In genomic region chr19:55339225-55340143, GRCh38 we compare ENCODE assay signal across 8 cellular contexts. TPM values are rescaled to one million over a fixed set of nuclear protein-coding genes. Genes with fewer than 3 reads are reported as not detected.
DNase-seq lines count a peak whose midpoint lies in the region; ATAC-seq, FAIRE-seq and TF ChIP-seq lines count a peak whose summit lies in the region.

Gene KMT5C, plus strand, starts transcription at chr19:55339876. Its CDS starts 2,061 bp downstream, at chr19:55341937.

- H3K9ac ChIP-seq in HepG2 (ENCODE audit: insufficient read depth, low read depth, low read length) = peak within 1 kb of the TSS; percentile 95

- ATAC-seq in GM19397 (IDR thresholded peaks at IDR 0.05; ENCODE audit: unreplicated experiment) (peak; percentile 84), HG03571 (IDR thresholded peaks at IDR 0.05; ENCODE audit: unreplicated experiment) (peak; percentile 78), HepG2 (peak; percentile 91)

- H3K4me3 ChIP-seq in HepG2 (replicated peaks in 1 of 3; ENCODE audit: insufficient read depth in 1 of 3, low read depth in 2 of 3, low read length in 3 of 3) = peak within 1 kb of the TSS; percentile 82 to 99 (median 91)

- BruUV-seq in HepG2 (replicated peaks; lab: Mats Ljungman, UMichigan) = no TSS peak

- peaks cover 3% of the 10 kb centered on the region; the same call in 1 of the 2 replicates for H4K20me1 ChIP-seq in HepG2 (ENCODE audit: insufficient read depth, low read length)

- peak; percentile 59 for TF ChIP-seq CTCF in HepG2 (CRISPR knock-in tag; IDR thresholded peaks at IDR 0.05)

- TF ChIP-seq EP300 in HepG2 (IDR thresholded peaks at IDR 0.05; ENCODE audit: low read depth in 2 of 2, low read length in 2 of 2) (no peak), HepG2 (CRISPR knock-in tag; IDR thresholded peaks at IDR 0.05; ENCODE audit: borderline replicate concordance) (no peak)

- peak; percentile 19; the same call in 1 of the 2 replicates for TF ChIP-seq RAD21 in HepG2 (CRISPR knock-in tag; IDR thresholded peaks at IDR 0.05)

- peak within 1 kb of the TSS; percentile 20 for H2AFZ ChIP-seq in HepG2 (ENCODE audit: low read length)

- FAIRE-seq in HepG2 (lab: Jason Lieb, UNC) = peak; percentile 100

- peak; percentile 100 for DNase-seq in CD1c-positive myeloid dendritic cell (ENCODE audit: extremely low spot score)
- DNase-seq in NCI-H82 (lab: John Stamatoyannopoulos, UW) = peak; percentile 100
- peak; percentile 100 for DNase-seq in activated CD4-positive, alpha-beta T cell treated with anti-CD3 and anti-CD28 coated beads, Interleukin-2, amount 50 U/mL, for 48 hours
- peak; percentile 100 for DNase-seq in dermis blood vessel endothelial cell
- peak; percentile 100 for DNase-seq in HepG2 (ENCODE audit: low spot score)
- DNase-seq in stimulated activated CD4-positive, alpha-beta T cell treated with anti-CD3 and anti-CD28 coated beads, Interleukin-4, amount 100 ng/mL, for 1 hour = peak; percentile 100

- peaks cover 5% of the 10 kb centered on the region for H3K79me2 ChIP-seq in HepG2 (ENCODE audit: insufficient read depth, low read length)

- H3K27ac ChIP-seq in HepG2 (ENCODE audit: extremely low read length, insufficient read depth, low read length) = peak within 1 kb of the TSS; percentile 86

- peak; percentile 56 to 75 for TF ChIP-seq POLR2A in HepG2 (IDR thresholded peaks at IDR 0.05; ENCODE audit: insufficient read depth in 1 of 2, low read depth in 2 of 2, low read length in 2 of 2)

- WGBS in HepG2 (ENCODE audit: low lambda C conversion rate) = 0% methylated on average over 36 of the region's 84 CpGs

- intact Hi-C loops in HepG2 (cut with micrococcal nuclease; ENCODE audit: unreplicated experiment) = loop anchor here (1.0 to 5.0 kb wide), 2 partner anchors 38 to 773 kb away; no protein-coding TSS in a partner anchor

- H3K9me3 ChIP-seq in HepG2 (ENCODE audit: low read length) = no peaks in the 10 kb centered on the region

- H3K4me2 ChIP-seq in HepG2 (ENCODE audit: low read depth, low read length) = peak within 1 kb of the TSS; percentile 97

- no peaks in the 10 kb centered on the region; a peak in 1 of 5 replicates for H3K27me3 ChIP-seq in HepG2 (ENCODE audit: control insufficient read depth in 1 of 2, insufficient read depth in 2 of 2, low read length in 2 of 2)

- in situ Hi-C loops in HepG2 (cut with HindIII; ENCODE audit: extremely low pct_ligation_motif_present, low pct_unique_long_range_greater_than_20kb) = no loop called here

- H3K36me3 ChIP-seq in HepG2 (replicated peaks in 1 of 2; ENCODE audit: control insufficient read depth in 1 of 2, insufficient read depth in 2 of 2, low read length in 2 of 2) = peaks cover 2 to 7% of the 10 kb centered on the region in 2 experiments; a peak in 3 of 5 replicates

- peaks cover 28% of the 10 kb centered on the region for H3K4me1 ChIP-seq in HepG2 (ENCODE audit: insufficient read depth, low read length)

- POLR2A ChIA-PET in HepG2 (lab: Yijun Ruan, JAX) = interaction anchor here (0.6 to 2.0 kb wide), 34 partner anchors 9 to 315 kb away, joined by 3 to 20 read pairs (median 4); partner anchors contain the start of genes DNAAF3, GARIN5B, HSPBP1 and ISOC2

- CTCF ChIA-PET in HepG2 (lab: Yijun Ruan, JAX; ENCODE audit: low intra/inter-chr PET ratio, low total read pairs) = interaction anchor here (1.1 kb wide), 1 partner anchor 38 kb away, joined by 3 read pairs; no protein-coding TSS in a partner anchor

TF ChIP-seq in HepG2, 621 proteins besides CTCF, POLR2A, EP300 and RAD21 (continues in another document):
- TF ChIP-seq ZNF451 (CRISPR knock-in tag; IDR thresholded peaks at IDR 0.05) (no peak), FOXA3 (CRISPR knock-in tag; IDR thresholded peaks at IDR 0.05) (peak; percentile 29), ZNF605 (CRISPR knock-in tag; IDR thresholded peaks at IDR 0.05) (no peak), ZFY (CRISPR knock-in tag; IDR thresholded peaks at IDR 0.05) (peak; percentile 45; the same call in 1 of the 2 replicates), SALL1 (CRISPR knock-in tag; IDR thresholded peaks at IDR 0.05) (peak; percentile 26), MBNL3 (CRISPR knock-in tag; conservative IDR thresholded peaks at IDR 0.05) (no peak), TERF1 (CRISPR knock-in tag; IDR thresholded peaks at IDR 0.05) (no peak), EEA1 (CRISPR knock-in tag; IDR thresholded peaks at IDR 0.05; ENCODE audit: borderline replicate concordance) (no peak), MLLT10 (CRISPR knock-in tag; IDR thresholded peaks at IDR 0.05) (no peak), NR2F2 (IDR thresholded peaks at IDR 0.05; ENCODE audit: borderline replicate concordance, low read depth) (no peak), MIER2 (CRISPR knock-in tag; IDR thresholded peaks at IDR 0.05) (no peak), SIN3B (IDR thresholded peaks at IDR 0.05; ENCODE audit: low read length) (no peak), ATF7-NPFF (CRISPR knock-in tag; IDR thresholded peaks at IDR 0.05; ENCODE audit: low read depth) (peak; percentile 61; the same call in 1 of the 2 replicates), ZNF501 (CRISPR knock-in tag; IDR thresholded peaks at IDR 0.05) (peak; percentile 6; the same call in 1 of the 2 replicates)

RNA-seq across cellular contexts. Expression of gene KMT5C, which starts in this region (rescaled TPM):
- total RNA-seq in dermis blood vessel endothelial cell = 6.1 and 6.7 TPM in 2 replicates
- 2.1 and 5.5 TPM in 2 replicates for total RNA-seq in HepG2 (2016; rRNA removed; fragmentation: Illumina TruSeq; extraction: Trizol)
- total RNA-seq in HepG2 (2016; cell fraction: cytosol; rRNA removed; fragmentation: Illumina TruSeq; extraction: Trizol; ENCODE audit: low read depth) = 1.8 and 2.2 TPM in 2 replicates
- total RNA-seq in HepG2 (2016; cell fraction: insoluble cytoplasmic fraction; rRNA removed; fragmentation: Illumina TruSeq; extraction: Trizol) = 1.8 and 4.7 TPM in 2 replicates
- 3.9 and 4.5 TPM in 2 replicates for total RNA-seq in HepG2 (2016; cell fraction: membrane; rRNA removed; fragmentation: Illumina TruSeq; extraction: Trizol)
- 5.3 and 6.2 TPM in 2 replicates for total RNA-seq in HepG2 (2016; cell fraction: nucleus; rRNA removed; fragmentation: Illumina TruSeq; extraction: Trizol)
- polyA plus RNA-seq in HepG2 (2011; rRNA removed) = 9.0 and 11.8 TPM in 2 replicates
- polyA plus RNA-seq in HepG2 (2011; cell fraction: cytosol; rRNA removed) = 6.6 and 8.7 TPM in 2 replicates
- polyA plus RNA-seq in HepG2 (2011; cell fraction: nucleus; rRNA removed) = 46.8 and 58.8 TPM in 2 replicates
- 10.0 and 13.2 TPM in 2 replicates for polyA plus RNA-seq in HepG2 (2012)
- polyA plus RNA-seq in HepG2 (2016; cell fraction: cytosol; fragmentation: Illumina TruSeq; extraction: Trizol; ENCODE audit: low read depth) = 1.3 and 1.4 TPM in 2 replicates
- 2.6 and 4.4 TPM in 2 replicates for polyA plus RNA-seq in HepG2 (2016; cell fraction: insoluble cytoplasmic fraction; fragmentation: Illumina TruSeq; extraction: Trizol; ENCODE audit: low read depth)
- 2.5 and 3.8 TPM in 2 replicates for polyA plus RNA-seq in HepG2 (2016; cell fraction: membrane; fragmentation: Illumina TruSeq; extraction: Trizol; ENCODE audit: low read depth)
- 14.7 and 16.2 TPM in 2 replicates for polyA plus RNA-seq in HepG2 (2016; cell fraction: nucleus; fragmentation: Illumina TruSeq; extraction: Trizol; ENCODE audit: insufficient read depth, low read depth)
- polyA minus RNA-seq in HepG2 (2011; rRNA and poly(A)+ RNA removed; ENCODE audit: low replicate concordance) = 9.0 and 17.8 TPM in 2 replicates
- polyA minus RNA-seq in HepG2 (2011; cell fraction: cytosol; rRNA and poly(A)+ RNA removed) = 4.7 and 5.3 TPM in 2 replicates
- polyA minus RNA-seq in HepG2 (2011; cell fraction: nucleus; rRNA and poly(A)+ RNA removed) = 7.0 and 12.1 TPM in 2 replicates

Comparison
In these comparisons a context has a peak if more than half of its experiments do, and no peak if none do; other contexts are left out.
1. Peak in every context shown above with its lines: DNase-seq, ATAC-seq, H3K4me3 ChIP-seq and H3K27ac ChIP-seq.